Comparison of ENCODE assay signal across 21 cellular contexts in genomic region chr2:230875347-230876315, GRCh38. TPM values are rescaled to one million over a fixed set of nuclear protein-coding genes. Genes with fewer than 3 reads are reported as not detected.
DNase-seq lines count a peak whose midpoint lies in the region; ATAC-seq and TF ChIP-seq lines count a peak whose summit lies in the region.
"Had no signal": no experiment of that assay in that cellular context is flagged by ENCODE, and none has a peak within 500 bp of the region (broad histone marks: within the 10 kb centered on the region; RNA-seq: fewer than 3 reads in every experiment).

No MANE protein-coding gene starts in this region.

- peaks cover 84 to 89% of the 10 kb centered on the region in 2 donors for H3K4me1 ChIP-seq in mucosa of rectum (ENCODE audit: control insufficient read depth in 2 of 2, insufficient read depth in 2 of 2, low read length in 2 of 2)
- H3K4me1 ChIP-seq in stomach, result peaks cover 9 to 24% (median 16%) of the 10 kb centered on the region in 4 donors
- peaks cover 11% of the 10 kb centered on the region for H3K4me1 ChIP-seq in psoas muscle
- H3K4me1 ChIP-seq: breast epithelium had no signal

- peak overlapping the region in 1 of 2 donors; percentile 30 for H3K9ac ChIP-seq in mucosa of rectum (ENCODE audit: low read depth in 1 of 2, low read length in 2 of 2)
- H3K9ac ChIP-seq: parathyroid adenoma, SK-N-SH had no signal

- H3K27me3 ChIP-seq in mucosa of rectum (ENCODE audit: control insufficient read depth in 2 of 2, insufficient read depth in 2 of 2, low read length in 2 of 2), result no peaks in the 10 kb centered on the region
- no peaks in the 10 kb centered on the region for H3K27me3 ChIP-seq in stomach
- H3K27me3 ChIP-seq in psoas muscle (ENCODE audit: insufficient read depth in 3 of 3, low read length in 2 of 3), result no peaks in the 10 kb centered on the region
- H3K27me3 ChIP-seq: adrenal gland, BE2C, breast epithelium, tibial nerve had no signal

- TF ChIP-seq EP300 in stomach (IDR thresholded peaks at IDR 0.05), result no peak

- no peak for TF ChIP-seq CTCF in stomach (IDR thresholded peaks at IDR 0.05)
- no peak for TF ChIP-seq CTCF in psoas muscle (IDR thresholded peaks at IDR 0.05)

- no peak for ATAC-seq in psoas muscle
- ATAC-seq: activated T-helper 17 cell treated with anti-CD3 and anti-CD28 coated beads, Interleukin-2, amount 50 U/mL, for 72 hours had no signal

- WGBS in stomach, 5 donors, result 91 to 97% (median 94%) methylated on average over 31 to 34 of the region's 34 CpGs
- WGBS in psoas muscle, 3 donors, result 93 to 95% (median 93%) methylated on average over 34 of the region's 34 CpGs

- peaks cover 48 to 51% of the 10 kb centered on the region in 2 donors for H3K36me3 ChIP-seq in mucosa of rectum (ENCODE audit: control insufficient read depth in 2 of 2, insufficient read depth in 2 of 2, low read length in 2 of 2)
- H3K36me3 ChIP-seq in stomach, result peaks cover 18 to 71% (median 52%) of the 10 kb centered on the region in 4 donors
- no peaks in the 10 kb centered on the region for H3K36me3 ChIP-seq in psoas muscle (ENCODE audit: insufficient read depth in 1 of 2, low read depth in 1 of 2)
- H3K36me3 ChIP-seq: breast epithelium had no signal

- H3K27ac ChIP-seq in angular gyrus (ENCODE audit: low read depth, low read length) (peak overlapping the region; percentile 13), mucosa of rectum (ENCODE audit: low read depth in 2 of 2, low read length in 2 of 2) (peak overlapping the region; percentile 48 to 95), stomach (no peak overlapping the region), psoas muscle (no peak overlapping the region)
- H3K27ac ChIP-seq: 22Rv1, adrenal gland, breast epithelium, parathyroid adenoma, tibial nerve had no signal

- no peak overlapping the region for H3K4me3 ChIP-seq in mucosa of rectum (ENCODE audit: low read length in 2 of 2)
- H3K4me3 ChIP-seq in stomach, result no peak overlapping the region
- no peak overlapping the region for H3K4me3 ChIP-seq in psoas muscle
- H3K4me3 ChIP-seq: adrenal gland, breast epithelium, tibial nerve had no signal

- DNase-seq in activated CD4-positive, CD25-positive, alpha-beta regulatory T cell treated with anti-CD3 and anti-CD28 coated beads, Interleukin-2, amount 50 U/mL, for 72 hours, result peak; percentile 25
- no peak for DNase-seq in activated CD4-positive, CD25-positive, alpha-beta regulatory T cell (lab: John Stamatoyannopoulos, UW)
- peak; percentile 17 for DNase-seq in stomach
- no peak for DNase-seq in RPMI8226
- DNase-seq in psoas muscle, result no peak
- DNase-seq in glomerular visceral epithelial cell (ENCODE audit: extremely low spot score), result no peak
- DNase-seq: BE2C, Calu3, MM.1S, NCI-H1436, NCI-H510A treated with DMSO at 0.1 percent for 48 hours, SK-N-SH had no signal

- no peaks in the 10 kb centered on the region for H3K9me3 ChIP-seq in mucosa of rectum (ENCODE audit: control insufficient read depth in 2 of 2, low read length in 2 of 2)
- H3K9me3 ChIP-seq in stomach, result no peaks in the 10 kb centered on the region
- no peaks in the 10 kb centered on the region for H3K9me3 ChIP-seq in psoas muscle
- H3K9me3 ChIP-seq: adrenal gland, BE2C, breast epithelium, SK-N-SH, tibial nerve had no signal

- intact Hi-C loops in stomach (cut with DNase I; ENCODE audit: low total_unique reads), result no loop called here
- intact Hi-C loops in psoas muscle (cut with DNase I), result no loop called here

- TF ChIP-seq POLR2A in stomach (IDR thresholded peaks at IDR 0.05), result no peak

RNA-seq across cellular contexts. Expression of gene ITM2C, which starts 10.9 kb away (rescaled TPM):
- total RNA-seq in stomach, result 1,000 to 10,000 TPM in 1 of 5 donors, 100 to 1,000 TPM in 2, 10 to 100 TPM in 2; 35.6 to 1,030 (median 105) TPM
- 10 to 100 TPM; 26.9 to 40.8 (median 32.2) TPM for polyA plus RNA-seq in stomach
- 10 to 100 TPM in 2 of 4 donors, 1 to 10 TPM in 2; 9.0 to 20.3 (median 10.6) TPM for total RNA-seq in psoas muscle
- polyA plus RNA-seq in psoas muscle, result 10 to 100 TPM in 2 of 3 donors, 1 to 10 TPM in 1; 9.1 to 12.6 (median 11.5) TPM

RNA-seq across cellular contexts. Expression of gene GPR55, which starts 49.4 kb away (rescaled TPM):
- total RNA-seq in stomach (under 1 TPM in 1 of 5 donors, not detected in 4; 0.37 TPM), psoas muscle (under 1 TPM in 1 of 4 donors, not detected in 3; 0.32 TPM)
- polyA plus RNA-seq in stomach (under 1 TPM in 2 of 3 donors, not detected in 1; 0.13 to 0.19 TPM), psoas muscle (under 1 TPM in 2 of 3 donors, not detected in 1; 0.01 to 0.03 TPM)
- total RNA-seq: Calu3, skeletal muscle tissue had no signal
- polyA plus RNA-seq: SK-N-SH had no signal

Comparison
In these comparisons a context has a peak if more than half of its experiments do, and no peak if none do; other contexts are left out.
1. DNase-seq: peak in activated CD4-positive, CD25-positive, alpha-beta regulatory T cell treated with anti-CD3 and anti-CD28 coated beads, Interleukin-2, amount 50 U/mL, for 72 hours (single experiment) and stomach (single experiment); none in activated CD4-positive, CD25-positive, alpha-beta regulatory T cell (0 of 4), RPMI8226 (single experiment), psoas muscle (0 of 2) and glomerular visceral epithelial cell (single experiment).
2. H3K27ac ChIP-seq: peak in angular gyrus (single experiment) and mucosa of rectum (2 of 2); none in stomach (0 of 5) and psoas muscle (single experiment).